ENCODE assay signal across 15 cellular contexts in genomic region chr22:45322873-45323525, GRCh38. TPM values are rescaled to one million over a fixed set of nuclear protein-coding genes. Genes with fewer than 3 reads are reported as not detected.
"Had no signal": no experiment of that assay in that cellular context is flagged by ENCODE, and none has a peak within 500 bp of the region (broad histone marks: within the 10 kb centered on the region; RNA-seq: fewer than 3 reads in every experiment).

No MANE protein-coding gene starts in this region.

- H3K4me1 ChIP-seq: colonic mucosa had no signal

- H3K27me3 Mint-ChIP-seq: stimulated activated naive CD8-positive, alpha-beta T cell treated with anti-CD3 and anti-CD28 coated beads, Interleukin-15, amount 100 ng/mL, for 72 hours had no signal

- H3K27ac ChIP-seq: adrenal gland, colonic mucosa, heart right ventricle, left lung, testis had no signal

- H3K9me3 ChIP-seq: adrenal gland, colonic mucosa, heart right ventricle, left lung, testis had no signal

- H3K27me3 ChIP-seq: adrenal gland, colonic mucosa, heart right ventricle, left lung, testis had no signal

- DNase-seq: activated gamma-delta T cell treated with Interleukin-2 at 50 U/mL for 16 hours; adrenal gland; caudate nucleus; colonic mucosa; heart right ventricle; left lung; mesenchymal stem cell; stimulated activated CD4-positive, alpha-beta T cell treated with anti-CD3 and anti-CD28 coated beads, Interleukin-4, amount 100 ng/mL, for 4 hours; stimulated activated naive CD8-positive, alpha-beta T cell treated with anti-CD3 and anti-CD28 coated beads, Interleukin-15, amount 100 ng/mL, for 72 hours; testis had no signal

- ATAC-seq: heart right ventricle; left lung; stimulated activated naive CD8-positive, alpha-beta T cell treated with anti-CD3 and anti-CD28 coated beads, Interleukin-15, amount 100 ng/mL, for 72 hours; WTC11 had no signal

- H3K4me3 ChIP-seq: adrenal gland, colonic mucosa, heart right ventricle, left lung, testis had no signal

- H3K4me3 Mint-ChIP-seq: neural crest cell; stimulated activated naive CD8-positive, alpha-beta T cell treated with anti-CD3 and anti-CD28 coated beads, Interleukin-15, amount 100 ng/mL, for 72 hours; WTC11 had no signal

- H3K9me3 Mint-ChIP-seq: neural crest cell; stimulated activated naive CD8-positive, alpha-beta T cell treated with anti-CD3 and anti-CD28 coated beads, Interleukin-15, amount 100 ng/mL, for 72 hours; WTC11 had no signal

RNA-seq across cellular contexts. Expression of gene UPK3A, which starts 38.2 kb away (rescaled TPM):
- total RNA-seq: adrenal gland, frontal cortex, heart right ventricle, left lung, neural crest cell, osteocyte, renal cortical epithelial cell, testis had no signal
